ENCODE assay signal across 16 cellular contexts in genomic region chr7:130134106-130134636, GRCh38.
DNase-seq lines count a peak whose midpoint lies in the region; ATAC-seq, FAIRE-seq and TF ChIP-seq lines count a peak whose summit lies in the region.
"Had no signal": no experiment of that assay in that cellular context is flagged by ENCODE, and none has a peak within 500 bp of the region (broad histone marks: within the 10 kb centered on the region; RNA-seq: fewer than 3 reads in every experiment).

No MANE protein-coding gene starts in this region.

- no peak overlapping the region for H2BK120ac ChIP-seq in neuronal stem cell (ENCODE audit: low read depth, low read length)

- no peak overlapping the region for H3K23ac ChIP-seq in neuronal stem cell (ENCODE audit: low read depth, low read length, poor library complexity)

- no peak for ATAC-seq in K562
- ATAC-seq in stimulated activated naive CD8-positive, alpha-beta T cell treated with anti-CD3 and anti-CD28 coated beads, Interleukin-15, amount 100 ng/mL, for 72 hours = no peak

- H2AK5ac ChIP-seq in neuronal stem cell (ENCODE audit: low read depth, low read length) = no peak overlapping the region

- DNase-seq in NCI-H2081 treated with DMSO at 0.1 percent for 48 hours (lab: John Stamatoyannopoulos, UW) (peak; percentile 59), K562 (ENCODE audit: extremely low read depth in 1 of 4, low spot score in 3 of 4) (peak in 1 of 4 experiments; percentile 39), neuronal stem cell (ENCODE audit: low spot score) (no peak), COLO668 (lab: John Stamatoyannopoulos, UW; ENCODE audit: unreplicated experiment) (no peak), caudate nucleus (lab: John Stamatoyannopoulos, UW) (no peak)
- no peak for DNase-seq in stimulated activated naive CD8-positive, alpha-beta T cell treated with anti-CD3 and anti-CD28 coated beads, Interleukin-15, amount 100 ng/mL, for 72 hours
- DNase-seq: C1 segment of cervical spinal cord, GF-D8, NCI-H1092, NCI-H2029, NCI-H524, SJCRH30 had no signal

- POLR2A ChIA-PET in K562 (lab: Yijun Ruan, JAX) = interaction anchor here (0.6 to 5.5 kb wide), 5 partner anchors 15 to 388 kb away, joined by 3 to 48 read pairs (median 3); no protein-coding TSS in a partner anchor

- H3K4me1 ChIP-seq in HUES48 (ENCODE audit: control insufficient read depth, insufficient read depth, low read length) (peaks cover 23% of the 10 kb centered on the region), K562 (replicated peaks in 1 of 2; ENCODE audit: control insufficient read depth in 2 of 2, insufficient read depth in 2 of 2, low read length in 2 of 2) (peaks cover 36 to 75% of the 10 kb centered on the region in 2 experiments), neuronal stem cell (ENCODE audit: control insufficient read depth in 2 of 2, insufficient read depth in 1 of 2, low read depth in 1 of 2, low read length in 2 of 2) (peaks cover 0 to 12% of the 10 kb centered on the region in 2 donors)

- H3K27ac ChIP-seq in HUES48 (ENCODE audit: low read depth, low read length) (peak overlapping the region; percentile 3), K562 (ENCODE audit: extremely low read depth, low read depth, low read length) (peak overlapping the region; percentile 89), neuronal stem cell (replicated peaks; ENCODE audit: low read length) (peak overlapping the region; percentile 25), caudate nucleus (ENCODE audit: low read depth, low read length) (no peak overlapping the region)
- H3K27ac ChIP-seq: KMS-11, SJCRH30 had no signal

- no peak for TF ChIP-seq POLR2A in K562 (conservative IDR thresholded peaks at IDR 0.05)

- no peak overlapping the region for H4K8ac ChIP-seq in neuronal stem cell (ENCODE audit: low read depth, low read length)

- WGBS in K562 (ENCODE audit: insufficient coverage, low coverage, missing lambda C conversion rate) = 73% methylated on average over 4 of the region's 4 CpGs
- WGBS in neuronal stem cell (ENCODE audit: extremely low coverage in 2 of 2, insufficient read length in 2 of 2, insufficient replicate concordance in 1 of 2), 2 donors = no CpG with 5 or more reads among the region's 4 CpGs

- H3K9me3 Mint-ChIP-seq in stimulated activated naive CD8-positive, alpha-beta T cell treated with anti-CD3 and anti-CD28 coated beads, Interleukin-15, amount 100 ng/mL, for 72 hours = no peaks in the 10 kb centered on the region

- no peak overlapping the region for H3K4me3 Mint-ChIP-seq in stimulated activated naive CD8-positive, alpha-beta T cell treated with anti-CD3 and anti-CD28 coated beads, Interleukin-15, amount 100 ng/mL, for 72 hours

- H3K4me2 ChIP-seq in K562 (ENCODE audit: insufficient read depth, low read length) (no peak overlapping the region; the same call in 1 of the 2 replicates), neuronal stem cell (ENCODE audit: insufficient read depth, low read length, poor library complexity, severe bottlenecking) (no peak overlapping the region)
- H3K4me2 ChIP-seq: KMS-11 had no signal

- no peak overlapping the region for H3K4ac ChIP-seq in neuronal stem cell (ENCODE audit: low read length)

- FAIRE-seq in K562 (lab: Jason Lieb, UNC) = no peak
- FAIRE-seq: GM12891, GM18507 had no signal

- no peaks in the 10 kb centered on the region for H3K9me3 ChIP-seq in HUES48 (ENCODE audit: control insufficient read depth, insufficient read depth, low read length)
- H3K9me3 ChIP-seq in K562 (replicated peaks; ENCODE audit: control insufficient read depth, insufficient read depth, low read depth, low read length) = no peaks in the 10 kb centered on the region
- peaks cover 0 to 4% of the 10 kb centered on the region in 2 donors for H3K9me3 ChIP-seq in neuronal stem cell (replicated peaks in 1 of 2; ENCODE audit: control insufficient read depth in 2 of 2, insufficient read depth in 1 of 2, low read depth in 1 of 2, low read length in 2 of 2)
- H3K9me3 ChIP-seq: SJCRH30 had no signal

- H3K9ac ChIP-seq in HUES48 (ENCODE audit: low read depth, low read length) (no peak overlapping the region), K562 (ENCODE audit: insufficient read depth in 1 of 2, low read depth in 2 of 2, low read length in 2 of 2) (peak overlapping the region in 1 of 2 experiments; percentile 59; a peak in 1 of 4 replicates), neuronal stem cell (ENCODE audit: low read depth, low read length, poor library complexity) (no peak overlapping the region)
- H3K9ac ChIP-seq: KMS-11 had no signal

- no peak overlapping the region for H3K4me3 ChIP-seq in HUES48 (ENCODE audit: low read depth, low read length)
- no peak overlapping the region for H3K4me3 ChIP-seq in K562
- no peak overlapping the region for H3K4me3 ChIP-seq in neuronal stem cell (ENCODE audit: low read length in 2 of 2)
- H3K4me3 ChIP-seq: SJCRH30 had no signal

- in situ Hi-C loops in K562 (cut with MboI) = no loop called here

- no peak for TF ChIP-seq CTCF in K562 (IDR thresholded peaks at IDR 0.05 in 2 of 3, conservative IDR thresholded peaks at IDR 0.05 in 1 of 3; ENCODE audit: insufficient read depth in 2 of 3, low read depth in 1 of 3, low read length in 3 of 3)

- H3K27me3 ChIP-seq in HUES48 (ENCODE audit: control insufficient read depth, insufficient read depth, low read length) = no peaks in the 10 kb centered on the region
- H3K27me3 ChIP-seq in K562 (ENCODE audit: control insufficient read depth in 2 of 2, insufficient read depth in 2 of 2, low read length in 2 of 2) = no peaks in the 10 kb centered on the region
- no peaks in the 10 kb centered on the region for H3K27me3 ChIP-seq in neuronal stem cell (ENCODE audit: control insufficient read depth in 3 of 3, insufficient read depth in 3 of 3, low read depth in 1 of 3, low read length in 3 of 3)
- H3K27me3 ChIP-seq: SJCRH30 had no signal

- H3K27me3 Mint-ChIP-seq in stimulated activated naive CD8-positive, alpha-beta T cell treated with anti-CD3 and anti-CD28 coated beads, Interleukin-15, amount 100 ng/mL, for 72 hours = no peaks in the 10 kb centered on the region

- no peak overlapping the region for H2BK12ac ChIP-seq in neuronal stem cell (ENCODE audit: low read length)

- no peak overlapping the region for H4K91ac ChIP-seq in neuronal stem cell (ENCODE audit: low read depth, low read length, poor library complexity)

- H3K9me1 ChIP-seq in K562 (ENCODE audit: control insufficient read depth, insufficient read depth, low read length) = no peaks in the 10 kb centered on the region

- peaks cover 39% of the 10 kb centered on the region; the same call in 2 of the 3 replicates for H3K79me2 ChIP-seq in K562 (ENCODE audit: control insufficient read depth, insufficient read depth, low read length)

- no peak overlapping the region for H3K18ac ChIP-seq in neuronal stem cell (ENCODE audit: low read length)

- peaks cover 16% of the 10 kb centered on the region for H3K4me1 Mint-ChIP-seq in stimulated activated naive CD8-positive, alpha-beta T cell treated with anti-CD3 and anti-CD28 coated beads, Interleukin-15, amount 100 ng/mL, for 72 hours

- H2AFZ ChIP-seq in K562 (ENCODE audit: low read depth, low read length) (no peak overlapping the region), neuronal stem cell (ENCODE audit: low read length) (no peak overlapping the region)

- no peaks in the 10 kb centered on the region for H4K20me1 ChIP-seq in K562 (replicated peaks; ENCODE audit: control insufficient read depth, insufficient read depth, low read length)

- H3K14ac ChIP-seq in neuronal stem cell (ENCODE audit: low read length) = no peak overlapping the region

- no peak for TF ChIP-seq EP300 in K562 (IDR thresholded peaks at IDR 0.05; ENCODE audit: low read length)

- no peak overlapping the region for H3K27ac Mint-ChIP-seq in stimulated activated naive CD8-positive, alpha-beta T cell treated with anti-CD3 and anti-CD28 coated beads, Interleukin-15, amount 100 ng/mL, for 72 hours

- intact Hi-C loops in K562 (cut with micrococcal nuclease) = no loop called here

- H3K36me3 ChIP-seq in HUES48 (ENCODE audit: control insufficient read depth, insufficient read depth, low read length) = peaks cover 26% of the 10 kb centered on the region
- H3K36me3 ChIP-seq in K562 (ENCODE audit: control insufficient read depth, insufficient read depth, low read length) = peaks cover 79% of the 10 kb centered on the region
- peaks cover 7 to 86% of the 10 kb centered on the region in 2 donors for H3K36me3 ChIP-seq in neuronal stem cell (replicated peaks in 1 of 2; ENCODE audit: control insufficient read depth in 2 of 2, insufficient read depth in 2 of 2, low read length in 2 of 2)

- TF ChIP-seq RAD21 in K562 (CRISPR knock-in tag; conservative IDR thresholded peaks at IDR 0.05 in 1 of 2, IDR thresholded peaks at IDR 0.05 in 1 of 2) = no peak

- BruUV-seq in K562 (replicated peaks; lab: Mats Ljungman, UMichigan) = no TSS peak

- H2BK5ac ChIP-seq in neuronal stem cell (ENCODE audit: low read length) = no peak overlapping the region

- no peaks in the 10 kb centered on the region for H3K79me1 ChIP-seq in neuronal stem cell (ENCODE audit: low read depth, low read length)

- H2BK15ac ChIP-seq in neuronal stem cell (ENCODE audit: low read length) = no peak overlapping the region

- CTCF ChIA-PET in K562 (lab: Yijun Ruan, JAX; ENCODE audit: low intra/inter-chr PET ratio) = interaction anchor here (0.6 kb wide), 1 partner anchor 805 kb away, joined by 4 read pairs; no protein-coding TSS in a partner anchor

TF ChIP-seq in K562, 482 proteins besides CTCF, POLR2A, EP300 and RAD21 (continues in another document):
- TF ChIP-seq ESRRA (IDR thresholded peaks at IDR 0.05; ENCODE audit: borderline replicate concordance, low read depth) = no peak
- TF ChIP-seq ZNF175 (CRISPR knock-in tag; IDR thresholded peaks at IDR 0.05; ENCODE audit: low read depth) = no peak
- TF ChIP-seq MAZ (CRISPR knock-in tag; conservative IDR thresholded peaks at IDR 0.05 in 1 of 2, IDR thresholded peaks at IDR 0.05 in 1 of 2) = no peak
- no peak for TF ChIP-seq ZFP1 (CRISPR knock-in tag; IDR thresholded peaks at IDR 0.05)
- no peak for TF ChIP-seq CHCHD3 (CRISPR knock-in tag; IDR thresholded peaks at IDR 0.05)
- no peak for TF ChIP-seq PHF21A (IDR thresholded peaks at IDR 0.05; ENCODE audit: borderline replicate concordance, low read depth)
- TF ChIP-seq ATF7 (IDR thresholded peaks at IDR 0.05) = no peak
- TF ChIP-seq MXD1 (CRISPR knock-in tag; IDR thresholded peaks at IDR 0.05; ENCODE audit: borderline replicate concordance, poor library complexity, severe bottlenecking) = no peak
- TF ChIP-seq ZNF124 (CRISPR knock-in tag; IDR thresholded peaks at IDR 0.05) = no peak
- no peak for TF ChIP-seq TOE1 (IDR thresholded peaks at IDR 0.05; ENCODE audit: borderline replicate concordance)
- no peak for TF ChIP-seq TOE1 (CRISPR knock-in tag; IDR thresholded peaks at IDR 0.05; ENCODE audit: borderline replicate concordance, low read depth)
